15 cellular contexts compared by ENCODE assay signal in the genomic region with DNA sequence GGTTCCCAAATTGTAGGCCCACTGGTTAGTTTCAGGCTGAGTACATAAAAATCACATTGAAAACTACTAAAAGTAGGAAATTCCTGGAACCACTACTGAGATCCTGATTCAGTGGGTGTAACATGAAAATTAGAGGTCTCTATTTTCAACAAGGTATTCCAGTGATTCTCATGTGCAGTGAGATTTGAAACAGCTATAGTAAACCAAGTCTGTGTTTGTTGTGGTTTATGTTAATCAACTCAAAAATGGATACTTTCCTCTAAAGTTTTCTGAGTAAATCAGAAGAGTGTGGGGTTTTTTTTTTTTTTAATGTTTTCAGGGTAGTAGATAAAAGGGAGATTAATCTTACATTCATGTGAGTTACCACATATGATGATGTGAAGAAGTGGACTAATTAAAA. TPM values are rescaled to one million over a fixed set of nuclear protein-coding genes. Genes with fewer than 3 reads are reported as not detected.
DNase-seq lines count a peak whose midpoint lies in the region; ATAC-seq lines count a peak whose summit lies in the region.
"Had no signal": no experiment of that assay in that cellular context is flagged by ENCODE, and none has a peak within 500 bp of the region (broad histone marks: within the 10 kb centered on the region; RNA-seq: fewer than 3 reads in every experiment).

No MANE protein-coding gene starts in this region.

- no peaks in the 10 kb centered on the region for H3K9me3 Mint-ChIP-seq in activated naive CD4-positive, alpha-beta T cell treated with anti-CD3 and anti-CD28 coated beads, Interleukin-2, amount 50 U/mL, for 24 hours
- no peaks in the 10 kb centered on the region for H3K9me3 Mint-ChIP-seq in activated naive CD4-positive, alpha-beta T cell treated with anti-CD3 and anti-CD28 coated beads, Interleukin-2, amount 10 ng/mL, durations not matched to agents 7 days and 5 days

- H3K4me3 Mint-ChIP-seq in activated naive CD4-positive, alpha-beta T cell treated with anti-CD3 and anti-CD28 coated beads, Interleukin-2, amount 50 U/mL, for 24 hours = no peak overlapping the region
- no peak overlapping the region for H3K4me3 Mint-ChIP-seq in activated naive CD4-positive, alpha-beta T cell treated with anti-CD3 and anti-CD28 coated beads, Interleukin-2, amount 10 ng/mL, durations not matched to agents 7 days and 5 days

- no peaks in the 10 kb centered on the region for H3K27me3 Mint-ChIP-seq in activated naive CD4-positive, alpha-beta T cell treated with anti-CD3 and anti-CD28 coated beads, Interleukin-2, amount 50 U/mL, for 24 hours
- H3K27me3 Mint-ChIP-seq in activated naive CD4-positive, alpha-beta T cell treated with anti-CD3 and anti-CD28 coated beads, Interleukin-2, amount 10 ng/mL, durations not matched to agents 7 days and 5 days = no peaks in the 10 kb centered on the region

- H3K9me3 ChIP-seq in adipocyte (ENCODE audit: control insufficient read depth, low read length) = no peaks in the 10 kb centered on the region
- H3K9me3 ChIP-seq: BLaER1 treated with 17β-estradiol and CSF1 and Interleukin-3, amounts not matched to agents 10 nM and 100 nM had no signal

- peaks cover 66% of the 10 kb centered on the region for H3K36me3 ChIP-seq in adipocyte (ENCODE audit: control insufficient read depth, insufficient read depth, low read length, severe bottlenecking)

- no peak for ATAC-seq in HG02938 (IDR thresholded peaks at IDR 0.05; ENCODE audit: unreplicated experiment)
- ATAC-seq: PC-3 had no signal

- H3K27ac Mint-ChIP-seq in activated naive CD4-positive, alpha-beta T cell treated with anti-CD3 and anti-CD28 coated beads, Interleukin-2, amount 50 U/mL, for 24 hours = peak overlapping the region; percentile 17
- no peak overlapping the region for H3K27ac Mint-ChIP-seq in activated naive CD4-positive, alpha-beta T cell treated with anti-CD3 and anti-CD28 coated beads, Interleukin-2, amount 10 ng/mL, durations not matched to agents 7 days and 5 days

- peaks cover 9% of the 10 kb centered on the region for H3K36me3 Mint-ChIP-seq in activated naive CD4-positive, alpha-beta T cell treated with anti-CD3 and anti-CD28 coated beads, Interleukin-2, amount 50 U/mL, for 24 hours
- peaks cover 42% of the 10 kb centered on the region for H3K36me3 Mint-ChIP-seq in activated naive CD4-positive, alpha-beta T cell treated with anti-CD3 and anti-CD28 coated beads, Interleukin-2, amount 10 ng/mL, durations not matched to agents 7 days and 5 days

- H3K4me1 Mint-ChIP-seq in activated naive CD4-positive, alpha-beta T cell treated with anti-CD3 and anti-CD28 coated beads, Interleukin-2, amount 50 U/mL, for 24 hours = peaks cover 13% of the 10 kb centered on the region
- H3K4me1 Mint-ChIP-seq in activated naive CD4-positive, alpha-beta T cell treated with anti-CD3 and anti-CD28 coated beads, Interleukin-2, amount 10 ng/mL, durations not matched to agents 7 days and 5 days = peaks cover 4% of the 10 kb centered on the region

- CTCF ChIA-PET in activated naive CD4-positive, alpha-beta T cell treated with anti-CD3 and anti-CD28 coated beads, Interleukin-2, amount 10 ng/mL, durations not matched to agents 7 days and 5 days (lab: Charles Lee) = no interaction called here

- H3K4me3 ChIP-seq in adipocyte (ENCODE audit: low read length) = no peak overlapping the region
- H3K4me3 ChIP-seq: BLaER1 treated with 17β-estradiol and CSF1 and Interleukin-3, amounts not matched to agents 10 nM and 100 nM had no signal

- no peak for DNase-seq in activated naive CD4-positive, alpha-beta T cell treated with anti-CD3 and anti-CD28 coated beads, Interleukin-2, amount 10 ng/mL, durations not matched to agents 7 days and 5 days
- peak; percentile 7 for DNase-seq in adipocyte (ENCODE audit: low read depth)
- peak; percentile 3 for DNase-seq in iris pigment epithelial cell (ENCODE audit: low read depth)
- DNase-seq in dermis blood vessel endothelial cell = no peak
- DNase-seq in NCI-H510A (lab: John Stamatoyannopoulos, UW) = no peak
- DNase-seq: DMS 273 treated with DMSO at 0.1 percent for 48 hours, MM.1S, NCI-H1105, NCI-H1694 treated with DMSO at 0.1 percent for 48 hours, NCI-H345, NCI-H69 had no signal

- H3K27me3 ChIP-seq in adipocyte (replicated peaks; ENCODE audit: control insufficient read depth, insufficient read depth, low read length) = no peaks in the 10 kb centered on the region
- H3K27me3 ChIP-seq: BLaER1 treated with 17β-estradiol and CSF1 and Interleukin-3, amounts not matched to agents 10 nM and 100 nM had no signal

- H3K9ac ChIP-seq in adipocyte (ENCODE audit: low read length) = no peak overlapping the region
- H3K9ac ChIP-seq: BLaER1 treated with 17β-estradiol and CSF1 and Interleukin-3, amounts not matched to agents 10 nM and 100 nM had no signal

- H3K4me1 ChIP-seq in adipocyte (ENCODE audit: control insufficient read depth, insufficient read depth, low read length) = peaks cover 16% of the 10 kb centered on the region
- H3K4me1 ChIP-seq: BLaER1 treated with 17β-estradiol and CSF1 and Interleukin-3, amounts not matched to agents 10 nM and 100 nM had no signal

RNA-seq across cellular contexts. Expression of a gene that starts 42.4 kb away (rescaled TPM):
- 430 and 494 TPM in 2 replicates for total RNA-seq in dermis blood vessel endothelial cell

RNA-seq across cellular contexts. Expression of a gene that starts 42.8 kb away (rescaled TPM):
- total RNA-seq in dermis blood vessel endothelial cell = 26.7 and 27.0 TPM in 2 replicates

Comparison
In these comparisons a context has a peak if more than half of its experiments do, and no peak if none do; other contexts are left out.
1. DNase-seq: peak in adipocyte (single experiment) and iris pigment epithelial cell (single experiment); none in activated naive CD4-positive, alpha-beta T cell treated with anti-CD3 and anti-CD28 coated beads, Interleukin-2, amount 10 ng/mL, durations not matched to agents 7 days and 5 days (single experiment), dermis blood vessel endothelial cell (single experiment) and NCI-H510A (single experiment).